16 cellular contexts compared by ENCODE assay signal in genomic region chr20:45997187-45997586, GRCh38. TPM values are rescaled to one million over a fixed set of nuclear protein-coding genes. Genes with fewer than 3 reads are reported as not detected.
DNase-seq lines count a peak whose midpoint lies in the region; ATAC-seq and TF ChIP-seq lines count a peak whose summit lies in the region.
"Had no signal": no experiment of that assay in that cellular context is flagged by ENCODE, and none has a peak within 500 bp of the region (broad histone marks: within the 10 kb centered on the region; RNA-seq: fewer than 3 reads in every experiment).

No MANE protein-coding gene starts in this region.

- no peak for ATAC-seq in CD4-positive, alpha-beta T cell (ENCODE audit: poor library complexity)
- ATAC-seq in WTC11 (no peak), HG03565 (IDR thresholded peaks at IDR 0.05; ENCODE audit: unreplicated experiment) (no peak), right cardiac atrium (no peak)
- ATAC-seq: PC-3 had no signal

- no peaks in the 10 kb centered on the region for H3K79me1 ChIP-seq in neuronal stem cell (ENCODE audit: low read depth, low read length)

- peak overlapping the region; percentile 64 for H3K4me3 Mint-ChIP-seq in CD4-positive, alpha-beta T cell
- no peak overlapping the region for H3K4me3 Mint-ChIP-seq in WTC11

- CTCF ChIA-PET in CD4-positive, alpha-beta T cell (lab: Charles Lee), result no interaction called here
- CTCF ChIA-PET in WTC11 (lab: Charles Lee), result interaction anchor here (1.3 to 11.0 kb wide), 3 partner anchors 9 to 15 kb away, joined by 4 to 114 read pairs (median 6); no protein-coding TSS in a partner anchor

- no peaks in the 10 kb centered on the region for H3K9me3 ChIP-seq in CD4-positive, alpha-beta T cell (ENCODE audit: control insufficient read depth, low read length)
- no peaks in the 10 kb centered on the region for H3K9me3 ChIP-seq in neuronal stem cell (replicated peaks in 1 of 2; ENCODE audit: control insufficient read depth in 2 of 2, insufficient read depth in 1 of 2, low read depth in 1 of 2, low read length in 2 of 2)
- no peaks in the 10 kb centered on the region for H3K9me3 ChIP-seq in right cardiac atrium (ENCODE audit: control insufficient read depth, low read length)

- H3K14ac ChIP-seq in neuronal stem cell (ENCODE audit: low read length), result peak overlapping the region; percentile 25

- H3K36me3 Mint-ChIP-seq in CD4-positive, alpha-beta T cell (ENCODE audit: low read depth), result no peaks in the 10 kb centered on the region
- no peaks in the 10 kb centered on the region for H3K36me3 Mint-ChIP-seq in WTC11

- no peak overlapping the region for H3K4me3 ChIP-seq in neuronal stem cell (ENCODE audit: low read length in 2 of 2)
- no peak overlapping the region for H3K4me3 ChIP-seq in right cardiac atrium (ENCODE audit: low read length)

- no peak overlapping the region for H3K23ac ChIP-seq in neuronal stem cell (ENCODE audit: low read depth, low read length, poor library complexity)

- no peak overlapping the region for H4K8ac ChIP-seq in neuronal stem cell (ENCODE audit: low read depth, low read length)

- H3K4me2 ChIP-seq in neuronal stem cell (ENCODE audit: insufficient read depth, low read length, poor library complexity, severe bottlenecking), result no peak overlapping the region

- H3K27ac Mint-ChIP-seq in CD4-positive, alpha-beta T cell, result peak overlapping the region; percentile 29
- H3K27ac Mint-ChIP-seq in WTC11, result peak overlapping the region; percentile 81

- WGBS in neuronal stem cell (ENCODE audit: extremely low coverage in 2 of 2, insufficient read length in 2 of 2, insufficient replicate concordance in 1 of 2), 2 donors, result no CpG with 5 or more reads among the region's 3 CpGs
- WGBS in right cardiac atrium, result 27% methylated on average over 3 of the region's 3 CpGs

- DNase-seq in CD4-positive, alpha-beta T cell, result no peak
- no peak for DNase-seq in WTC11 (ENCODE audit: low spot score)
- DNase-seq in neuronal stem cell (ENCODE audit: low spot score), result no peak
- no peak for DNase-seq in hippocampal formation (lab: John Stamatoyannopoulos, UW)
- DNase-seq in right cardiac atrium, result no peak
- DNase-seq: AML-193, NCI-H1417, NCI-H2081, NCI-H226, NCI-H526, PC-3 had no signal

- no peak overlapping the region for H2BK120ac ChIP-seq in neuronal stem cell (ENCODE audit: low read depth, low read length)

- H3K27ac ChIP-seq in 22Rv1 (peak overlapping the region; percentile 94; the same call in 1 of the 2 replicates), neuronal stem cell (replicated peaks; ENCODE audit: low read length) (no peak overlapping the region), right cardiac atrium (ENCODE audit: low read length) (no peak overlapping the region)
- H3K27ac ChIP-seq in CD4-positive, alpha-beta T cell (ENCODE audit: low read depth, low read length), result no peak overlapping the region

- H2AK5ac ChIP-seq in neuronal stem cell (ENCODE audit: low read depth, low read length), result no peak overlapping the region

- TF ChIP-seq CTCF in 22Rv1 (IDR thresholded peaks at IDR 0.05) (no peak), WTC11 (IDR thresholded peaks at IDR 0.05) (no peak)
- TF ChIP-seq CTCF in CD4-positive, alpha-beta T cell (IDR thresholded peaks at IDR 0.05), result no peak

- peaks cover 4 to 7% of the 10 kb centered on the region in 2 donors for H3K4me1 ChIP-seq in neuronal stem cell (ENCODE audit: control insufficient read depth in 2 of 2, insufficient read depth in 1 of 2, low read depth in 1 of 2, low read length in 2 of 2)
- no peaks in the 10 kb centered on the region for H3K4me1 ChIP-seq in right cardiac atrium (ENCODE audit: control insufficient read depth, insufficient read depth, low read length)

- H4K91ac ChIP-seq in neuronal stem cell (ENCODE audit: low read depth, low read length, poor library complexity), result no peak overlapping the region

- no peak overlapping the region for H2BK15ac ChIP-seq in neuronal stem cell (ENCODE audit: low read length)

- H3K4me1 Mint-ChIP-seq in CD4-positive, alpha-beta T cell (ENCODE audit: low read depth), result peaks cover 68% of the 10 kb centered on the region
- peaks cover 67% of the 10 kb centered on the region for H3K4me1 Mint-ChIP-seq in WTC11

- H3K4ac ChIP-seq in neuronal stem cell (ENCODE audit: low read length), result no peak overlapping the region

- H2BK5ac ChIP-seq in neuronal stem cell (ENCODE audit: low read length), result no peak overlapping the region

- H3K9ac ChIP-seq in neuronal stem cell (ENCODE audit: low read depth, low read length, poor library complexity), result no peak overlapping the region

- H3K36me3 ChIP-seq in neuronal stem cell (replicated peaks in 1 of 2; ENCODE audit: control insufficient read depth in 2 of 2, insufficient read depth in 2 of 2, low read length in 2 of 2), result no peaks in the 10 kb centered on the region

- H2AFZ ChIP-seq in neuronal stem cell (ENCODE audit: low read length), result no peak overlapping the region

- H3K27me3 ChIP-seq in CD4-positive, alpha-beta T cell (ENCODE audit: control insufficient read depth, insufficient read depth, low read length), result no peaks in the 10 kb centered on the region
- H3K27me3 ChIP-seq in neuronal stem cell (ENCODE audit: control insufficient read depth in 3 of 3, insufficient read depth in 3 of 3, low read depth in 1 of 3, low read length in 3 of 3), result peaks cover 0 to 33% (median 0%) of the 10 kb centered on the region in 3 experiments
- no peaks in the 10 kb centered on the region for H3K27me3 ChIP-seq in right cardiac atrium (ENCODE audit: control insufficient read depth, insufficient read depth)

- no peak overlapping the region for H2BK12ac ChIP-seq in neuronal stem cell (ENCODE audit: low read length)

- H3K9me3 Mint-ChIP-seq in CD4-positive, alpha-beta T cell, result no peaks in the 10 kb centered on the region
- H3K9me3 Mint-ChIP-seq in WTC11, result no peaks in the 10 kb centered on the region

- POLR2A ChIA-PET in CD4-positive, alpha-beta T cell (lab: Charles Lee), result no interaction called here
- POLR2A ChIA-PET in WTC11 (lab: Charles Lee), result no interaction called here

- intact Hi-C loops in CD4-positive, alpha-beta T cell (cut with DNase I, micrococcal nuclease), result no loop called here
- intact Hi-C loops in right cardiac atrium (cut with DNase I), result no loop called here

- no peak overlapping the region for H3K18ac ChIP-seq in neuronal stem cell (ENCODE audit: low read length)

- H3K27me3 Mint-ChIP-seq in CD4-positive, alpha-beta T cell, result no peaks in the 10 kb centered on the region
- no peaks in the 10 kb centered on the region; the same call in 1 of the 2 replicates for H3K27me3 Mint-ChIP-seq in WTC11 (ENCODE audit: low read depth)

TF ChIP-seq in WTC11, 78 proteins besides CTCF, POLR2A, EP300 and RAD21:
- TF ChIP-seq NFYB (CRISPR knock-in tag; conservative IDR thresholded peaks at IDR 0.05; ENCODE audit: low read depth) (no peak), KAT7 (CRISPR knock-in tag; IDR thresholded peaks at IDR 0.05; ENCODE audit: borderline replicate concordance) (no peak)

RNA-seq across cellular contexts. Expression of gene MMP9, which starts 11.5 kb away (rescaled TPM):
- total RNA-seq in CD4-positive, alpha-beta T cell, result 1 to 10 TPM; 1.6 to 2.2 TPM
- 5.8 to 7.1 TPM (median 5.8 TPM) in 3 replicates for total RNA-seq in WTC11 (2021)
- 0.18 TPM for polyA plus RNA-seq in neuronal stem cell (2013, experiment 1 of 2)
- 0.18 TPM for polyA plus RNA-seq in neuronal stem cell (2013, experiment 2 of 2)
- total RNA-seq in right cardiac atrium, result under 1 TPM; 0.17 to 0.81 (median 0.27) TPM
- 0.16 TPM for polyA plus RNA-seq in right cardiac atrium
- total RNA-seq: LHCN-M2, SK-MEL-5 had no signal

RNA-seq across cellular contexts. Expression of gene ZNF335, which starts 25.2 kb away (rescaled TPM):
- total RNA-seq in CD4-positive, alpha-beta T cell, result 10 to 100 TPM; 67.3 to 74.6 TPM
- total RNA-seq in WTC11 (2021) (16.3 to 20.0 TPM (median 16.4 TPM) in 3 replicates), right cardiac atrium (10 to 100 TPM in 1 of 4 donors, 1 to 10 TPM in 3; 8.2 to 10.1 (median 8.6) TPM)
- polyA plus RNA-seq in neuronal stem cell (2013, experiment 1 of 2), result 7.3 TPM
- polyA plus RNA-seq in neuronal stem cell (2013, experiment 2 of 2), result 7.1 TPM
- 6.4 TPM for polyA plus RNA-seq in right cardiac atrium

RNA-seq across cellular contexts. Expression of gene SLC12A5, which starts 31.8 kb away (rescaled TPM):
- total RNA-seq in CD4-positive, alpha-beta T cell, result 1 to 10 TPM; 1.3 to 2.4 TPM
- 6.6 to 8.5 TPM (median 7.2 TPM) in 3 replicates for total RNA-seq in WTC11 (2021)
- polyA plus RNA-seq in neuronal stem cell (2013, experiment 1 of 2), result 8.5 TPM
- 6.5 TPM for polyA plus RNA-seq in neuronal stem cell (2013, experiment 2 of 2)
- total RNA-seq in right cardiac atrium, result 1 to 10 TPM; 1.1 to 4.7 (median 2.6) TPM
- polyA plus RNA-seq in right cardiac atrium, result 6.6 TPM
- total RNA-seq: Daoy had no signal
